Comparison of ENCODE assay signal across 12 cellular contexts in genomic region chr19:35459414-35460082, GRCh38. TPM values are rescaled to one million over a fixed set of nuclear protein-coding genes. Genes with fewer than 3 reads are reported as not detected.
DNase-seq lines count a peak whose midpoint lies in the region; ATAC-seq and TF ChIP-seq lines count a peak whose summit lies in the region.
"Had no signal": no experiment of that assay in that cellular context is flagged by ENCODE, and none has a peak within 500 bp of the region (broad histone marks: within the 10 kb centered on the region; RNA-seq: fewer than 3 reads in every experiment).

No MANE protein-coding gene starts in this region.

- no peak overlapping the region for H2AFZ ChIP-seq in OCI-LY7 (ENCODE audit: low read length)
- H2AFZ ChIP-seq in MM.1S (ENCODE audit: low read length): no peak overlapping the region

- H3K9ac ChIP-seq in BLaER1 (peak overlapping the region; percentile 30; the same call in 1 of the 2 replicates), MM.1S (ENCODE audit: low read length) (no peak overlapping the region)

- TF ChIP-seq POLR2A in ovary (IDR thresholded peaks at IDR 0.05): no peak

- peak overlapping the region; percentile 94 for H3K4me2 ChIP-seq in BLaER1
- H3K4me2 ChIP-seq in OCI-LY7 (ENCODE audit: low read length): peak overlapping the region; percentile 67
- H3K4me2 ChIP-seq in MM.1S (ENCODE audit: low read depth, low read length): no peak overlapping the region

- BruUV-seq in OCI-LY7 (replicated peaks; lab: Mats Ljungman, UMichigan): no TSS peak

- TF ChIP-seq CTCF in OCI-LY7 (conservative IDR thresholded peaks at IDR 0.05; ENCODE audit: low read length) (no peak), left ventricle myocardium inferior (IDR thresholded peaks at IDR 0.05; ENCODE audit: borderline replicate concordance) (no peak), ovary (IDR thresholded peaks at IDR 0.05) (no peak), MM.1S (IDR thresholded peaks at IDR 0.05; ENCODE audit: low read length) (no peak)

- H3K9me3 ChIP-seq in BLaER1 (no peaks in the 10 kb centered on the region), OCI-LY7 (ENCODE audit: low read length) (no peaks in the 10 kb centered on the region), left ventricle myocardium inferior (replicated peaks) (no peaks in the 10 kb centered on the region), ovary (no peaks in the 10 kb centered on the region), MM.1S (replicated peaks; ENCODE audit: insufficient read depth, low read length) (no peaks in the 10 kb centered on the region)
- H3K9me3 ChIP-seq: suprapubic skin had no signal

- H3F3A ChIP-seq in MM.1S (ENCODE audit: insufficient read depth, low read length): peaks cover 20% of the 10 kb centered on the region

- 25 to 29% (median 27%) methylated on average over 14 of the region's 14 CpGs for WGBS in ovary, 3 donors

- H3K4me1 ChIP-seq in BLaER1: peaks cover 68% of the 10 kb centered on the region
- peaks cover 65% of the 10 kb centered on the region for H3K4me1 ChIP-seq in OCI-LY7 (ENCODE audit: insufficient read depth, low read length, poor library complexity, severe bottlenecking)
- H3K4me1 ChIP-seq in left ventricle myocardium inferior: peaks cover 39% of the 10 kb centered on the region
- peaks cover 8% of the 10 kb centered on the region for H3K4me1 ChIP-seq in ovary (ENCODE audit: insufficient read depth)
- peaks cover 36% of the 10 kb centered on the region for H3K4me1 ChIP-seq in MM.1S (ENCODE audit: low read length)

- no peaks in the 10 kb centered on the region for H3K9me2 ChIP-seq in OCI-LY7 (ENCODE audit: insufficient read depth, low read length)
- no peaks in the 10 kb centered on the region for H3K9me2 ChIP-seq in MM.1S (replicated peaks; ENCODE audit: insufficient read depth, low read length)

- H3K4me3 ChIP-seq in BLaER1 (no peak overlapping the region), OCI-LY7 (ENCODE audit: low read depth, low read length, poor library complexity, severe bottlenecking) (no peak overlapping the region), left ventricle myocardium inferior (no peak overlapping the region), ovary (no peak overlapping the region), MM.1S (ENCODE audit: low read length) (no peak overlapping the region)
- H3K4me3 ChIP-seq: suprapubic skin had no signal

- POLR2A ChIA-PET in OCI-LY7 (lab: Charles Lee): interaction anchor here (0.6 to 1.4 kb wide), 2 partner anchors 103 to 458 kb away, joined by 3 to 4 read pairs; no protein-coding TSS in a partner anchor

- no peaks in the 10 kb centered on the region for H3K79me2 ChIP-seq in OCI-LY7 (ENCODE audit: insufficient read depth, low read depth, low read length)
- no peaks in the 10 kb centered on the region for H3K79me2 ChIP-seq in MM.1S (ENCODE audit: low read length)

- H3K27me3 ChIP-seq in BLaER1 (no peaks in the 10 kb centered on the region), left ventricle myocardium inferior (ENCODE audit: low read depth) (no peaks in the 10 kb centered on the region), ovary (no peaks in the 10 kb centered on the region), MM.1S (replicated peaks; ENCODE audit: insufficient read depth, low read length) (no peaks in the 10 kb centered on the region)
- H3K27me3 ChIP-seq: suprapubic skin had no signal

- intact Hi-C loops in OCI-LY7 (cut with micrococcal nuclease; ENCODE audit: unreplicated experiment): loop anchor here (10.0 kb wide), 1 partner anchor 315 kb away; the partner anchor contains the start of gene FXYD7
- intact Hi-C loops in left ventricle myocardium inferior (cut with micrococcal nuclease): loop anchor here (10.0 kb wide), 1 partner anchor 105 kb away; the partner anchor contains the start of gene FFAR3
- intact Hi-C loops in ovary (cut with DNase I): no loop called here

- H3K27ac ChIP-seq in BLaER1 (peak overlapping the region; percentile 42), OCI-LY7 (ENCODE audit: low read depth, low read length, poor library complexity, severe bottlenecking) (no peak overlapping the region), left ventricle myocardium inferior (replicated peaks) (peak overlapping the region; percentile 54), ovary (no peak overlapping the region), MM.1S (ENCODE audit: low read length) (no peak overlapping the region)
- H3K27ac ChIP-seq: RWPE1, suprapubic skin had no signal

- ATAC-seq in HG02938 (IDR thresholded peaks at IDR 0.05; ENCODE audit: unreplicated experiment): no peak

- DNase-seq in OCI-LY7 (ENCODE audit: low spot score) (no peak), left ventricle myocardium inferior (peak; percentile 46), ovary (peak; percentile 67 to 85 (median 70)), MM.1S (no peak), GM19240 (ENCODE audit: insufficient read length, low spot score) (no peak), HPDE6-E6E7 (ENCODE audit: extremely low spot score) (no peak)
- DNase-seq: activated CD4-positive, CD25-positive, alpha-beta regulatory T cell; stimulated activated CD4-positive, alpha-beta T cell treated with anti-CD3 and anti-CD28 coated beads, Interleukin-2, amount 100 ng/mL, for 24 hours had no signal

- TF ChIP-seq EP300 in ovary (IDR thresholded peaks at IDR 0.05): no peak

- CTCF ChIA-PET in OCI-LY7 (lab: Charles Lee; ENCODE audit: unreplicated experiment): no interaction called here

- no peaks in the 10 kb centered on the region for H3K36me3 ChIP-seq in BLaER1
- no peaks in the 10 kb centered on the region for H3K36me3 ChIP-seq in OCI-LY7 (ENCODE audit: insufficient read depth, low read length)
- no peaks in the 10 kb centered on the region for H3K36me3 ChIP-seq in left ventricle myocardium inferior
- H3K36me3 ChIP-seq in ovary: no peaks in the 10 kb centered on the region
- no peaks in the 10 kb centered on the region for H3K36me3 ChIP-seq in MM.1S (replicated peaks; ENCODE audit: insufficient read depth, low read length)
- H3K36me3 ChIP-seq: suprapubic skin had no signal

- no peaks in the 10 kb centered on the region for H4K20me1 ChIP-seq in BLaER1
- H4K20me1 ChIP-seq in OCI-LY7 (ENCODE audit: insufficient read depth, low read length): no peaks in the 10 kb centered on the region
- no peaks in the 10 kb centered on the region for H4K20me1 ChIP-seq in MM.1S (ENCODE audit: insufficient read depth, low read length)

RNA-seq across cellular contexts. Expression of gene FFAR2, which starts 11.5 kb away (rescaled TPM):
- total RNA-seq in OCI-LY7 (2014; rRNA removed; shearing (Covaris generic)): not detected in 2 replicates
- not detected in 2 replicates for total RNA-seq in OCI-LY7 (2022)
- total RNA-seq in left ventricle myocardium inferior: 0.27 TPM
- total RNA-seq in ovary: under 1 TPM in 2 of 7 donors, not detected in 5; 0.20 to 0.32 TPM
- polyA plus RNA-seq in ovary: under 1 TPM; 0.32 to 0.47 TPM

RNA-seq across cellular contexts. Expression of gene KRTDAP, which starts 30.7 kb away (rescaled TPM):
- total RNA-seq in OCI-LY7 (2014; rRNA removed; shearing (Covaris generic)): not detected in 2 replicates
- total RNA-seq in OCI-LY7 (2022): not detected in 2 replicates
- total RNA-seq in left ventricle myocardium inferior: not detected
- total RNA-seq in ovary: 1 to 10 TPM in 1 of 7 donors, under 1 TPM in 4, not detected in 2; 0.54 to 1.6 (median 0.75) TPM
- not detected for polyA plus RNA-seq in ovary

RNA-seq across cellular contexts. Expression of gene DMKN, which starts 53.9 kb away (rescaled TPM):
- not detected in 2 replicates for total RNA-seq in OCI-LY7 (2014; rRNA removed; shearing (Covaris generic))
- total RNA-seq in OCI-LY7 (2022) (not detected in 2 replicates), left ventricle myocardium inferior (7.9 TPM), ovary (100 to 1,000 TPM in 3 of 7 donors, 10 to 100 TPM in 4; 82.1 to 177 (median 98.4) TPM)
- 10 to 100 TPM; 58.3 to 59.0 TPM for polyA plus RNA-seq in ovary

Comparison
In these comparisons a context has a peak if more than half of its experiments do, and no peak if none do; other contexts are left out.
1. H3K27ac ChIP-seq: peak in BLaER1 (single experiment) and left ventricle myocardium inferior (single experiment); none in OCI-LY7 (single experiment), ovary (0 of 2) and MM.1S (single experiment).
2. DNase-seq: peak in left ventricle myocardium inferior (single experiment) and ovary (5 of 5); none in OCI-LY7 (single experiment), MM.1S (single experiment), GM19240 (single experiment) and HPDE6-E6E7 (single experiment).
3. intact Hi-C loops: an anchor here in OCI-LY7 (10.0 kb wide) and left ventricle myocardium inferior (10.0 kb wide); none called in ovary.